ENCODE assay signal across 11 cellular contexts in the genomic region with DNA sequence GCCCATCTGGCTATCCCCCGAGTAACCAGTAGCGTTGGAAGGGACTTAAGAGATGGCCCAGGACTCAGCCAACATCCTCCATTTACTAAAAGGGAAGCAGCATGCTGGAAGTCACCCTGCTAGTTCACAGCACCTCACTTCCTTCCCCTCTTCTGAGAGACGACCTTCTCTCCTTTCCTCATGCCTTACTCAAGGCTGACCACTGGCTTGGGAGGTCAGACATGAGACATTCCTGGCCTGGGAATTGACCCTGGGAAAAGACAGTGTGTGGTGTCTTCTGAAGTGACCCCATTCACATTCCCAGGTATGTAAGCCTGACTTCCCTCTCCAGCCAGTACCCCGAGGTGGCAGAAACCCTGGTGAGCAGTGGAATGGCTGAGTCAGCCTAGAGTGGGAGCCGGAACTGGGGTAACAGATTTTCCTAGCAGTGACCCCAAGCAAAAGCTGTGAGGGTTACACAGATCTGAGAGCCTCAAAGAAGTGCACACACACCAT.
A peak's percentile ranks its signal among the peaks of the same experiment; 100 is the strongest.
DNase-seq lines count a peak whose midpoint lies in the region; ATAC-seq and FAIRE-seq lines count a peak whose summit lies in the region.
"Had no signal": no experiment of that assay in that cellular context is flagged by ENCODE, and none has a peak within 500 bp of the region (broad histone marks: within the 10 kb centered on the region; RNA-seq: fewer than 3 reads in every experiment).

No MANE protein-coding gene starts in this region.

- peaks cover 48% of the 10 kb centered on the region for H3K4me1 Mint-ChIP-seq in activated naive CD8-positive, alpha-beta T cell (ENCODE audit: low read depth)
- H3K4me1 Mint-ChIP-seq in activated naive CD8-positive, alpha-beta T cell treated with anti-CD3 and anti-CD28 coated beads for 36 hours, result peaks cover 43% of the 10 kb centered on the region
- peaks cover 17 to 22% of the 10 kb centered on the region in 2 donors for H3K4me1 Mint-ChIP-seq in effector memory CD8-positive, alpha-beta T cell (ENCODE audit: low read depth in 2 of 2)
- peaks cover 53% of the 10 kb centered on the region for H3K4me1 Mint-ChIP-seq in activated CD4-positive, alpha-beta memory T cell treated with anti-CD3 and anti-CD28 coated beads, Interleukin-2, amount 10 ng/mL, durations not matched to agents 7 days and 5 days

- H3K27ac ChIP-seq in skeletal muscle tissue (ENCODE audit: low read depth, low read length), result peak overlapping the region; percentile 96
- H3K27ac ChIP-seq: SJSA1 had no signal

- H3K4me3 ChIP-seq in skeletal muscle tissue (ENCODE audit: low read length in 3 of 3), result peak overlapping the region in 2 of 3 donors; percentile 23 to 55
- H3K4me3 ChIP-seq: SJSA1 had no signal

- DNase-seq in activated naive CD8-positive, alpha-beta T cell treated with anti-CD3 and anti-CD28 coated beads for 36 hours, result no peak
- DNase-seq in RCC 7860 (ENCODE audit: low spot score) (peak; percentile 24), NCI-H1092 (lab: John Stamatoyannopoulos, UW) (no peak)
- DNase-seq in effector memory CD8-positive, alpha-beta T cell, result no peak
- no peak for DNase-seq in activated CD4-positive, alpha-beta memory T cell treated with anti-CD3 and anti-CD28 coated beads, Interleukin-2, amount 10 ng/mL, durations not matched to agents 7 days and 5 days
- DNase-seq: COR-L47 had no signal

- peak overlapping the region; percentile 58 for H3K4me3 Mint-ChIP-seq in activated naive CD8-positive, alpha-beta T cell
- H3K4me3 Mint-ChIP-seq in activated naive CD8-positive, alpha-beta T cell treated with anti-CD3 and anti-CD28 coated beads for 36 hours, result no peak overlapping the region
- H3K4me3 Mint-ChIP-seq in effector memory CD8-positive, alpha-beta T cell, result peak overlapping the region; percentile 16 to 63
- no peak overlapping the region for H3K4me3 Mint-ChIP-seq in activated CD4-positive, alpha-beta memory T cell treated with anti-CD3 and anti-CD28 coated beads, Interleukin-2, amount 10 ng/mL, durations not matched to agents 7 days and 5 days

- peak overlapping the region; percentile 34 for H3K27ac Mint-ChIP-seq in activated naive CD8-positive, alpha-beta T cell
- H3K27ac Mint-ChIP-seq in activated naive CD8-positive, alpha-beta T cell treated with anti-CD3 and anti-CD28 coated beads for 36 hours, result no peak overlapping the region
- no peak overlapping the region for H3K27ac Mint-ChIP-seq in effector memory CD8-positive, alpha-beta T cell
- H3K27ac Mint-ChIP-seq in activated CD4-positive, alpha-beta memory T cell treated with anti-CD3 and anti-CD28 coated beads, Interleukin-2, amount 10 ng/mL, durations not matched to agents 7 days and 5 days, result no peak overlapping the region
- H3K27ac Mint-ChIP-seq: IgD-negative memory B cell had no signal

- ATAC-seq in effector memory CD8-positive, alpha-beta T cell (replicated peaks), result no peak
- ATAC-seq in HG02973 (IDR thresholded peaks at IDR 0.05; ENCODE audit: unreplicated experiment), result no peak

- H3K9ac ChIP-seq in skeletal muscle tissue (ENCODE audit: low read depth in 1 of 3, low read length in 3 of 3), result peak overlapping the region in 2 of 3 donors; percentile 66 to 76

- no peaks in the 10 kb centered on the region for H3K36me3 Mint-ChIP-seq in activated naive CD8-positive, alpha-beta T cell
- H3K36me3 Mint-ChIP-seq in activated naive CD8-positive, alpha-beta T cell treated with anti-CD3 and anti-CD28 coated beads for 36 hours, result no peaks in the 10 kb centered on the region
- no peaks in the 10 kb centered on the region for H3K36me3 Mint-ChIP-seq in effector memory CD8-positive, alpha-beta T cell (ENCODE audit: insufficient read depth)
- peaks cover 15% of the 10 kb centered on the region for H3K36me3 Mint-ChIP-seq in activated CD4-positive, alpha-beta memory T cell treated with anti-CD3 and anti-CD28 coated beads, Interleukin-2, amount 10 ng/mL, durations not matched to agents 7 days and 5 days (ENCODE audit: low read depth)
- H3K36me3 Mint-ChIP-seq: IgD-negative memory B cell had no signal

- peaks cover 32 to 57% (median 41%) of the 10 kb centered on the region in 3 donors for H3K4me1 ChIP-seq in skeletal muscle tissue (ENCODE audit: control insufficient read depth in 3 of 3, insufficient read depth in 3 of 3, low read length in 3 of 3)

- no peaks in the 10 kb centered on the region for H3K9me3 ChIP-seq in skeletal muscle tissue (ENCODE audit: control insufficient read depth in 3 of 3, low read length in 3 of 3)
- H3K9me3 ChIP-seq: SJSA1 had no signal

- no peaks in the 10 kb centered on the region for H3K9me3 Mint-ChIP-seq in activated naive CD8-positive, alpha-beta T cell (ENCODE audit: low read depth)
- H3K9me3 Mint-ChIP-seq in activated naive CD8-positive, alpha-beta T cell treated with anti-CD3 and anti-CD28 coated beads for 36 hours, result no peaks in the 10 kb centered on the region
- no peaks in the 10 kb centered on the region for H3K9me3 Mint-ChIP-seq in effector memory CD8-positive, alpha-beta T cell
- H3K9me3 Mint-ChIP-seq in activated CD4-positive, alpha-beta memory T cell treated with anti-CD3 and anti-CD28 coated beads, Interleukin-2, amount 10 ng/mL, durations not matched to agents 7 days and 5 days, result no peaks in the 10 kb centered on the region

- no peaks in the 10 kb centered on the region for H3K27me3 ChIP-seq in skeletal muscle tissue (ENCODE audit: control insufficient read depth in 3 of 3, insufficient read depth in 3 of 3, low read length in 3 of 3)
- H3K27me3 ChIP-seq: SJSA1 had no signal

- no peaks in the 10 kb centered on the region for H3K27me3 Mint-ChIP-seq in activated naive CD8-positive, alpha-beta T cell
- H3K27me3 Mint-ChIP-seq in activated naive CD8-positive, alpha-beta T cell treated with anti-CD3 and anti-CD28 coated beads for 36 hours, result peaks cover 4% of the 10 kb centered on the region
- peaks cover 7 to 18% of the 10 kb centered on the region in 2 donors for H3K27me3 Mint-ChIP-seq in effector memory CD8-positive, alpha-beta T cell
- H3K27me3 Mint-ChIP-seq in activated CD4-positive, alpha-beta memory T cell treated with anti-CD3 and anti-CD28 coated beads, Interleukin-2, amount 10 ng/mL, durations not matched to agents 7 days and 5 days, result no peaks in the 10 kb centered on the region

- POLR2A ChIA-PET in activated CD4-positive, alpha-beta memory T cell treated with anti-CD3 and anti-CD28 coated beads, Interleukin-2, amount 10 ng/mL, durations not matched to agents 7 days and 5 days (lab: Charles Lee), result interaction anchor here (1.0 to 1.9 kb wide), 4 partner anchors 21 to 282 kb away, joined by 3 to 7 read pairs (median 4); partner anchors contain the start of genes PPP1CB and TRMT61B

- CTCF ChIA-PET in activated CD4-positive, alpha-beta memory T cell treated with anti-CD3 and anti-CD28 coated beads, Interleukin-2, amount 10 ng/mL, durations not matched to agents 7 days and 5 days (lab: Charles Lee), result interaction anchor here (2.9 kb wide), 1 partner anchor 21 kb away, joined by 17 read pairs; no protein-coding TSS in a partner anchor

- no peaks in the 10 kb centered on the region for H3K36me3 ChIP-seq in skeletal muscle tissue (ENCODE audit: control insufficient read depth in 3 of 3, insufficient read depth in 3 of 3, low read length in 3 of 3)
- H3K36me3 ChIP-seq: SJSA1 had no signal

- FAIRE-seq in RCC 7860 (lab: Jason Lieb, UNC), result no peak

Comparison
In these comparisons a context has a peak if more than half of its experiments do, and no peak if none do; other contexts are left out.
1. H3K4me3 Mint-ChIP-seq: peak in activated naive CD8-positive, alpha-beta T cell (single experiment) and effector memory CD8-positive, alpha-beta T cell (2 of 2); none in activated naive CD8-positive, alpha-beta T cell treated with anti-CD3 and anti-CD28 coated beads for 36 hours (single experiment) and activated CD4-positive, alpha-beta memory T cell treated with anti-CD3 and anti-CD28 coated beads, Interleukin-2, amount 10 ng/mL, durations not matched to agents 7 days and 5 days (single experiment).